Comparison of ENCODE assay signal across 8 cellular contexts in the genomic region with DNA sequence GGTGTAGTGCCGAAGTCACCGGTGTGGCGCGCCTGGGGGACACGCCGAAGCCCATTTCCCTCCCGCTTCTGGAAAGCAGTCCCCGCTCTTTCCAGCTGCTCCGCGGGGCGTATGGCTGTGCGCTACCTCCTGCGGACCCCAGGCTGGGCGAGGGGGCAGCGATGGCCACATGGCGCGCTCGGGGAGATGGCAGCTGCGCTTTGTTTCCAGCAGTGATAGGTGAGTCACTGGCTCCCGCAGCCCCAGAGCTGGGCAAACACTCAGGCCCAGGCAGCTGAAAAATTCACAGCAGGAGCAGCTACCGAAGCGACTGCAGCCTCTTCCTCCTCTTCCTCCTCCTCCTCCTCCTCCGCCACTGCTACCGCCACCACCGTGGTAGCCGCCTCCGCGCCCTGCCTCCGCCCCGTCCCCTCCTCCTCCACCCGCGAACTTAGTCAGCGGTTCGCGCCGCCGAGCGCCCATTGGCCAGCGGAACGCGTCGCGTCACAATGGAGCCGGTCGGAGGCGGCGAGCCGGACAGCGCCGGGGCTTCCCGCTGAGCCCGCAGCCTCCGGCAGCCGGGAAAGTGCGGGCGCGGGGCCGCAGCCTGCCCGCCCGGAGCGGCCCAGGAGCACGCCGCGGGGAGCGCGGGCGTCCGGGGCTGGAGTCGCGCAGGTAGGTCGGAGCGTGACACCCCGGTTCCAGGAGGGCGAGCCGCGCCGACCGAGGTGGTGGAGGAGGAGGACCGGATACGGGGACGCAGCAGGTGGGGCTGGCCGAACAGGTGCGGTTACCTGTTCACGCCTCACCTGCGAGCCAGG. TPM values are rescaled to one million over a fixed set of nuclear protein-coding genes. Genes with fewer than 3 reads are reported as not detected.
DNase-seq lines count a peak whose midpoint lies in the region; ATAC-seq and TF ChIP-seq lines count a peak whose summit lies in the region.

Gene LRRC8B, plus strand, starts transcription at position 461 of the 800 bp plus-strand sequence. CDS start 57,822 bp downstream, outside the sequence.

- H3K27ac Mint-ChIP-seq in T-helper 17 cell, result peak within 1 kb of the TSS; percentile 95

- no peaks in the 10 kb centered on the region for H3K27me3 ChIP-seq in prostate gland (replicated peaks; ENCODE audit: insufficient read depth)

- TF ChIP-seq POLR2A in prostate gland (IDR thresholded peaks at IDR 0.05), result peak; percentile 76

- peak within 1 kb of the TSS; percentile 99 for H3K4me3 Mint-ChIP-seq in T-helper 17 cell

- H3K36me3 ChIP-seq in prostate gland (no peaks in the 10 kb centered on the region), urinary bladder (ENCODE audit: insufficient read depth) (no peaks in the 10 kb centered on the region)

- TF ChIP-seq CTCF in GM12875 (IDR thresholded peaks at IDR 0.05; ENCODE audit: borderline replicate concordance, insufficient read depth, low read depth, low read length) (0 out of 2 replicates have a peak, but pooled peaks have one; percentile 4), prostate gland (IDR thresholded peaks at IDR 0.05) (peak in 2 of 4 experiments; percentile 5 to 23)

- H3K27ac ChIP-seq in prostate gland, result peak within 1 kb of the TSS; percentile 88 to 91
- H3K27ac ChIP-seq in urinary bladder (ENCODE audit: low read depth), result peak within 1 kb of the TSS; percentile 43

- DNase-seq in NCI-H1092 treated with DMSO at 0.1 percent for 48 hours (lab: John Stamatoyannopoulos, UW), result peak; percentile 87
- DNase-seq in T-helper 17 cell, result peak; percentile 83 to 85 (median 84)
- peak; percentile 24 to 94 (median 85) for DNase-seq in amygdala (lab: John Stamatoyannopoulos, UW)
- peak; percentile 96 for DNase-seq in left ventricle myocardium superior
- peak; percentile 91 for DNase-seq in prostate gland (ENCODE audit: low spot score)

- ATAC-seq in HG02610 (IDR thresholded peaks at IDR 0.05; ENCODE audit: unreplicated experiment), result peak; percentile 94
- ATAC-seq in T-helper 17 cell, result peak; percentile 91
- peak; percentile 100 for ATAC-seq in left ventricle myocardium superior

- H3K4me1 Mint-ChIP-seq in T-helper 17 cell, result peaks cover 24% of the 10 kb centered on the region

- peaks cover 5% of the 10 kb centered on the region for H3K36me3 Mint-ChIP-seq in T-helper 17 cell (ENCODE audit: low read depth)

- H3K4me3 ChIP-seq in GM12875 (ENCODE audit: low read depth, low read length) (peak within 1 kb of the TSS; percentile 100), prostate gland (peak within 1 kb of the TSS; percentile 91 to 93), urinary bladder (ENCODE audit: low read depth, low read length) (peak within 1 kb of the TSS; percentile 86)

- no peaks in the 10 kb centered on the region for H3K9me3 ChIP-seq in T-helper 17 cell (ENCODE audit: control insufficient read depth, low read length, poor library complexity, severe bottlenecking)
- no peaks in the 10 kb centered on the region for H3K9me3 ChIP-seq in prostate gland

- no peaks in the 10 kb centered on the region for H3K4me1 ChIP-seq in prostate gland (replicated peaks)
- H3K4me1 ChIP-seq in urinary bladder (ENCODE audit: insufficient read depth), result no peaks in the 10 kb centered on the region

- H3K27me3 Mint-ChIP-seq in T-helper 17 cell, result no peaks in the 10 kb centered on the region

- intact Hi-C loops in left ventricle myocardium superior (cut with micrococcal nuclease), result loop anchor here (5.0 to 10.0 kb wide), 2 partner anchors 70 to 463 kb away; no protein-coding TSS in a partner anchor
- intact Hi-C loops in prostate gland (cut with DNase I), result no loop called here

- 0% methylated on average over 58 of the region's 85 CpGs for WGBS in prostate gland
- WGBS in urinary bladder, result under 1% methylated on average over 85 of the region's 85 CpGs

RNA-seq across cellular contexts. Expression of gene LRRC8B, which starts in this region (rescaled TPM):
- 10 to 100 TPM; 12.1 to 24.0 TPM for total RNA-seq in T-helper 17 cell
- 2.5 TPM for total RNA-seq in left ventricle myocardium superior
- 10 to 100 TPM; 13.9 to 25.6 TPM for total RNA-seq in prostate gland
- total RNA-seq in urinary bladder, result 7.0 TPM
- 1.8 TPM for polyA plus RNA-seq in urinary bladder

Comparison
In these comparisons a context has a peak if more than half of its experiments do, and no peak if none do; other contexts are left out.
1. Peak in every context shown above with its lines: DNase-seq, ATAC-seq, H3K4me3 ChIP-seq and H3K27ac ChIP-seq.